Comparison of ENCODE assay signal across 1 cellular context in genomic region chr10:49080965-49081364, GRCh38.
TF ChIP-seq lines count a peak whose summit lies in the region.

No MANE protein-coding gene starts in this region.

TF ChIP-seq in H1, 55 proteins besides CTCF, POLR2A, EP300 and RAD21:
- TF ChIP-seq SIRT6 (IDR thresholded peaks at IDR 0.05; ENCODE audit: low read length) (no peak), CHD1 (IDR thresholded peaks at IDR 0.05; ENCODE audit: low read depth, low read length) (no peak), RFX5 (IDR thresholded peaks at IDR 0.05; ENCODE audit: borderline replicate concordance, low read depth, low read length) (no peak), MAFK (IDR thresholded peaks at IDR 0.05; ENCODE audit: low read depth, low read length) (no peak), SP2 (IDR thresholded peaks at IDR 0.05; ENCODE audit: low read length) (no peak), SP1 (IDR thresholded peaks at IDR 0.05; ENCODE audit: low read depth, low read length) (no peak), RNF2 (IDR thresholded peaks at IDR 0.05; ENCODE audit: borderline replicate concordance, low read depth, low read length, missing control alignments, poor library complexity, severe bottlenecking) (no peak), GABPA (IDR thresholded peaks at IDR 0.05; ENCODE audit: borderline replicate concordance, insufficient read depth, low read length) (no peak), BRCA1 (IDR thresholded peaks at IDR 0.05; ENCODE audit: low read depth, low read length) (no peak), CEBPB (IDR thresholded peaks at IDR 0.05; ENCODE audit: low read depth, low read length) (no peak), NANOG (IDR thresholded peaks at IDR 0.05; ENCODE audit: insufficient read depth, low read depth, low read length, poor library complexity, severe bottlenecking) (no peak), EZH2 (IDR thresholded peaks at IDR 0.05; ENCODE audit: low read depth, low read length, severe bottlenecking) (no peak), JUND (IDR thresholded peaks at IDR 0.05; ENCODE audit: low read length) (no peak), RBBP5 (IDR thresholded peaks at IDR 0.05; ENCODE audit: borderline replicate concordance, low read depth, low read length) (no peak), TAF1 (IDR thresholded peaks at IDR 0.05; ENCODE audit: low read depth, low read length) (no peak), ASH2L (IDR thresholded peaks at IDR 0.05; ENCODE audit: low read length) (no peak), TEAD4 (IDR thresholded peaks at IDR 0.05; ENCODE audit: low read depth, low read length) (no peak)
- TF ChIP-seq, protein P1, sequence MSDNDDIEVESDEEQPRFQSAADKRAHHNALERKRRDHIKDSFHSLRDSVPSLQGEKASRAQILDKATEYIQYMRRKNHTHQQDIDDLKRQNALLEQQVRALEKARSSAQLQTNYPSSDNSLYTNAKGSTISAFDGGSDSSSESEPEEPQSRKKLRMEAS (IDR thresholded peaks at IDR 0.05), result no peak
